ENCODE assay signal across 19 cellular contexts in the genomic region with DNA sequence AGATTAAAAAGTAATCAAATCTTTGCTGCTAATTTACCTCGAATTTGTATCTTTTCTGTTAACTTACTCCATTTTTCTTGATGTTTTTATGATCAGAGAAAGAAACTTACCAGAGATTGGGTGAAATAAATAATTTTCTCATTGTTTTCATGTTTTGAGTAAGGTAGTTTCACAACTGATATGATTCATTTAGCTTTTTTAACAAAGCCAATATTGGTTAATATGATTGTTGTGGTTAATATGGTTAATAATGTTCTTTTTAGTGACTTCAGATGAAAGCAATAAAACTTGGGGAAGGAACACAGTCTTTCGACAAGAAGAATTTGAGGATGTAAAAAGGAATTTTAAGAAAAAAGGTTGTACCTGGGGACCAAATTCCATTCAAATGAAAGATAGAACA. TPM values are rescaled to one million over a fixed set of nuclear protein-coding genes. Genes with fewer than 3 reads are reported as not detected.
DNase-seq lines count a peak whose midpoint lies in the region; ATAC-seq, FAIRE-seq and TF ChIP-seq lines count a peak whose summit lies in the region.
"Had no signal": no experiment of that assay in that cellular context is flagged by ENCODE, and none has a peak within 500 bp of the region (broad histone marks: within the 10 kb centered on the region; RNA-seq: fewer than 3 reads in every experiment).

No MANE protein-coding gene starts in this region.

- TF ChIP-seq POLR2A in GM12878 (IDR thresholded peaks at IDR 0.05; ENCODE audit: low read depth, low read length) (no peak), Peyer's patch (IDR thresholded peaks at IDR 0.05) (no peak)

- H3K27ac ChIP-seq in GM12878 (ENCODE audit: control insufficient read depth, insufficient read depth), result no peak overlapping the region
- no peak overlapping the region for H3K27ac ChIP-seq in neural progenitor cell
- H3K27ac ChIP-seq in Peyer's patch, result no peak overlapping the region
- H3K27ac ChIP-seq: 22Rv1, A549, BLaER1 had no signal

- no peak overlapping the region for H3K4me3 Mint-ChIP-seq in neural progenitor cell
- H3K4me3 Mint-ChIP-seq in activated CD8-positive, alpha-beta T cell treated with anti-CD3 and anti-CD28 coated beads for 36 hours, result no peak overlapping the region
- H3K4me3 Mint-ChIP-seq: CD8-positive, alpha-beta T cell; IgD-negative memory B cell had no signal

- TF ChIP-seq EP300 in GM12878 (IDR thresholded peaks at IDR 0.05; ENCODE audit: borderline replicate concordance in 1 of 2, control insufficient read depth in 1 of 2, low read depth in 2 of 2, low read length in 2 of 2), result 0 out of 4 replicates have a peak, but pooled peaks of 1 of the 2 experiments have one; percentile 28

- CTCF ChIA-PET in GM12878 (lab: Yijun Ruan, JAX), result no interaction called here
- CTCF ChIA-PET in activated CD8-positive, alpha-beta T cell treated with anti-CD3 and anti-CD28 coated beads for 36 hours (lab: Charles Lee), result no interaction called here

- FAIRE-seq in D721Med (lab: Jason Lieb, UNC) (peak; percentile 66), GM12878 (lab: Jason Lieb, UNC) (peak; percentile 13)
- FAIRE-seq: A549, G401.6, HepG2 had no signal

- H3K9ac ChIP-seq in GM12878 (ENCODE audit: control insufficient read depth, insufficient read depth, low read length) (no peak overlapping the region), neural progenitor cell (no peak overlapping the region)
- H3K9ac ChIP-seq: BLaER1 had no signal

- DNase-seq in D721Med (ENCODE audit: insufficient read length, low spot score) (no peak), GM12878 (ENCODE audit: low read depth, low spot score) (no peak), neural progenitor cell (ENCODE audit: low spot score) (no peak), Peyer's patch (no peak), H7 (no peak)
- no peak for DNase-seq in activated CD8-positive, alpha-beta T cell treated with anti-CD3 and anti-CD28 coated beads for 36 hours
- DNase-seq: CD8-positive, alpha-beta T cell; GOT3; Kasumi-1; KG1 had no signal

- H3K36me3 Mint-ChIP-seq in neural progenitor cell, result no peaks in the 10 kb centered on the region
- no peaks in the 10 kb centered on the region for H3K36me3 Mint-ChIP-seq in activated CD8-positive, alpha-beta T cell treated with anti-CD3 and anti-CD28 coated beads for 36 hours (ENCODE audit: low read depth)
- H3K36me3 Mint-ChIP-seq: CD8-positive, alpha-beta T cell had no signal

- H3K4me1 ChIP-seq in GM12878 (ENCODE audit: control insufficient read depth, insufficient read depth, low read length) (0 out of 2 replicates have a peak, but pooled peaks cover 4% of the 10 kb centered on the region), neural progenitor cell (peaks cover 11% of the 10 kb centered on the region), Peyer's patch (no peaks in the 10 kb centered on the region)
- H3K4me1 ChIP-seq: BLaER1, HAP-1 had no signal

- POLR2A ChIA-PET in GM12878 (lab: Charles Lee), result no interaction called here
- POLR2A ChIA-PET in activated CD8-positive, alpha-beta T cell treated with anti-CD3 and anti-CD28 coated beads for 36 hours (lab: Charles Lee), result no interaction called here

- H3K27me3 Mint-ChIP-seq in neural progenitor cell (ENCODE audit: insufficient read depth, low read depth), result no peaks in the 10 kb centered on the region
- H3K27me3 Mint-ChIP-seq in activated CD8-positive, alpha-beta T cell treated with anti-CD3 and anti-CD28 coated beads for 36 hours, result no peaks in the 10 kb centered on the region
- H3K27me3 Mint-ChIP-seq: IgD-negative memory B cell had no signal

- intact Hi-C loops in GM12878 (cut with micrococcal nuclease; ENCODE audit: unreplicated experiment), result no loop called here
- intact Hi-C loops in activated CD8-positive, alpha-beta T cell treated with anti-CD3 and anti-CD28 coated beads for 36 hours (cut with micrococcal nuclease), result no loop called here

- SMC1A ChIA-PET in GM12878 (lab: Charles Lee; ENCODE audit: uncharacterized antibody, unreplicated experiment), result no interaction called here

- TF ChIP-seq CTCF in D721Med (IDR thresholded peaks at IDR 0.05; ENCODE audit: insufficient read depth, missing control alignments), result no peak
- TF ChIP-seq CTCF in GM12878 (IDR thresholded peaks at IDR 0.05 in 2 of 3, conservative IDR thresholded peaks at IDR 0.05 in 1 of 3; ENCODE audit: control insufficient read depth in 2 of 3, extremely low read depth in 1 of 3, insufficient read depth in 1 of 3, low read depth in 3 of 3, low read length in 3 of 3), result no peak
- no peak for TF ChIP-seq CTCF in neural progenitor cell (IDR thresholded peaks at IDR 0.05)
- no peak for TF ChIP-seq CTCF in Peyer's patch (IDR thresholded peaks at IDR 0.05)
- no peak for TF ChIP-seq CTCF in activated CD8-positive, alpha-beta T cell treated with anti-CD3 and anti-CD28 coated beads for 36 hours (IDR thresholded peaks at IDR 0.05)

- WGBS in GM12878 (ENCODE audit: insufficient coverage, insufficient replicate concordance, low lambda C conversion rate, missing lambda C conversion rate), result 0% methylated on average over 2 of the region's 2 CpGs

- no peaks in the 10 kb centered on the region; a peak in 1 of 4 replicates for H3K27me3 ChIP-seq in GM12878 (replicated peaks in 1 of 2; ENCODE audit: control insufficient read depth in 2 of 2, insufficient read depth in 2 of 2, low read length in 1 of 2)
- no peaks in the 10 kb centered on the region for H3K27me3 ChIP-seq in neural progenitor cell
- no peaks in the 10 kb centered on the region for H3K27me3 ChIP-seq in Peyer's patch
- H3K27me3 ChIP-seq in H7 (ENCODE audit: control insufficient read depth, insufficient read depth, low read length), result no peaks in the 10 kb centered on the region
- H3K27me3 ChIP-seq: BLaER1 had no signal

- peaks cover 4% of the 10 kb centered on the region for H3K4me1 Mint-ChIP-seq in neural progenitor cell
- H3K4me1 Mint-ChIP-seq in activated CD8-positive, alpha-beta T cell treated with anti-CD3 and anti-CD28 coated beads for 36 hours (ENCODE audit: low read depth), result no peaks in the 10 kb centered on the region

- H3K9me3 ChIP-seq in GM12878 (replicated peaks; ENCODE audit: control insufficient read depth, insufficient read depth, low read length), result no peaks in the 10 kb centered on the region
- no peaks in the 10 kb centered on the region for H3K9me3 ChIP-seq in neural progenitor cell (ENCODE audit: low read depth)
- H3K9me3 ChIP-seq in Peyer's patch, result no peaks in the 10 kb centered on the region
- H3K9me3 ChIP-seq: A549, BLaER1, HAP-1 had no signal

- H3K4me2 ChIP-seq in GM12878 (ENCODE audit: control insufficient read depth, insufficient read depth) (no peak overlapping the region), neural progenitor cell (no peak overlapping the region)
- H3K4me2 ChIP-seq: A549, BLaER1 had no signal

- no peaks in the 10 kb centered on the region for H4K20me1 ChIP-seq in GM12878 (ENCODE audit: control insufficient read depth, insufficient read depth)
- H4K20me1 ChIP-seq in neural progenitor cell (ENCODE audit: low read depth), result no peaks in the 10 kb centered on the region
- H4K20me1 ChIP-seq: BLaER1 had no signal

- ATAC-seq in GM18519 (IDR thresholded peaks at IDR 0.05; ENCODE audit: low FRiP score, unreplicated experiment), result peak; percentile 45
- peak; percentile 54 for ATAC-seq in HG03354 (IDR thresholded peaks at IDR 0.05; ENCODE audit: poor library complexity, severe bottlenecking, unreplicated experiment)
- ATAC-seq in GM12878, result no peak
- no peak for ATAC-seq in activated CD8-positive, alpha-beta T cell treated with anti-CD3 and anti-CD28 coated beads for 36 hours
- ATAC-seq: A549; CD8-positive, alpha-beta T cell; HepG2 had no signal

- no peaks in the 10 kb centered on the region for H3K9me3 Mint-ChIP-seq in neural progenitor cell
- no peaks in the 10 kb centered on the region for H3K9me3 Mint-ChIP-seq in activated CD8-positive, alpha-beta T cell treated with anti-CD3 and anti-CD28 coated beads for 36 hours
- H3K9me3 Mint-ChIP-seq: CD8-positive, alpha-beta T cell; IgD-negative memory B cell had no signal

- RAD21 ChIA-PET in GM12878 (lab: Charles Lee; ENCODE audit: unreplicated experiment), result no interaction called here

- no peak overlapping the region for H3K4me3 ChIP-seq in GM12878
- H3K4me3 ChIP-seq in neural progenitor cell, result no peak overlapping the region
- no peak overlapping the region for H3K4me3 ChIP-seq in Peyer's patch
- no peak overlapping the region for H3K4me3 ChIP-seq in H7 (ENCODE audit: insufficient read depth, low read depth, low read length)
- H3K4me3 ChIP-seq: A549, BLaER1, HAP-1 had no signal

- H2AFZ ChIP-seq in GM12878 (ENCODE audit: control insufficient read depth, low read depth, low read length) (no peak overlapping the region), neural progenitor cell (replicated peaks) (no peak overlapping the region)

- no peak overlapping the region for H3K27ac Mint-ChIP-seq in neural progenitor cell
- H3K27ac Mint-ChIP-seq in activated CD8-positive, alpha-beta T cell treated with anti-CD3 and anti-CD28 coated beads for 36 hours, result no peak overlapping the region
- H3K27ac Mint-ChIP-seq: CD8-positive, alpha-beta T cell had no signal

- no TSS peak for BruUV-seq in GM12878 (replicated peaks; lab: Mats Ljungman, UMichigan)

- H3K36me3 ChIP-seq in GM12878 (ENCODE audit: control insufficient read depth in 2 of 2, insufficient read depth in 2 of 2, low read length in 1 of 2) (no peaks in the 10 kb centered on the region), neural progenitor cell (no peaks in the 10 kb centered on the region), Peyer's patch (peaks cover 0 to 17% (median 0%) of the 10 kb centered on the region in 3 donors), H7 (replicated peaks; ENCODE audit: control insufficient read depth, insufficient read depth, low read length) (peaks cover 13% of the 10 kb centered on the region)

- H3F3A ChIP-seq in neural progenitor cell (ENCODE audit: low read depth), result no peaks in the 10 kb centered on the region

- no peak for TF ChIP-seq RAD21 in GM12878 (IDR thresholded peaks at IDR 0.05; ENCODE audit: insufficient read depth, low read depth, low read length)

- H3K79me2 ChIP-seq in GM12878 (ENCODE audit: control insufficient read depth, insufficient read depth, low read length) (no peaks in the 10 kb centered on the region), neural progenitor cell (ENCODE audit: low read depth) (no peaks in the 10 kb centered on the region)

- in situ Hi-C loops in GM12878 (cut with MboI), result no loop called here

RNA-seq across cellular contexts. Expression of gene MAP3K21, which starts 48.1 kb away (rescaled TPM):
- 0.12 and 0.31 TPM in 2 replicates for total RNA-seq in GM12878 (2013; cell fraction: nucleolus; rRNA removed)
- total RNA-seq in GM12878 (2014; rRNA removed) (0.06 and 0.16 TPM in 2 replicates), GM12878 (2014; rRNA removed; fragmentation: Illumina TruSeq; extraction: Trizol) (0.13 and 0.14 TPM in 2 replicates), GM12878 (2021) (0.21 TPM in 2 replicates), neural progenitor cell (ENCODE audit: low replicate concordance) (4.2 and 5.4 TPM in 2 replicates), Peyer's patch (10 to 100 TPM; 14.9 to 54.4 (median 34.2) TPM)
- not detected for polyA plus RNA-seq in GM12878 (2011; ENCODE audit: low read depth)
- polyA plus RNA-seq in GM12878 (2011; rRNA removed) (0.16 and 0.36 TPM in 2 replicates), GM12878 (2014; fragmentation: Illumina TruSeq; extraction: Trizol) (0.16 TPM in 2 replicates), GM12878 (2014; fragmentation: Nextera tagmentation; extraction: Ambion mirVana) (under 1 TPM; 0.02 to 0.06 TPM), GM12878 (2014; rRNA removed) (0.09 and 0.18 TPM in 2 replicates), GM12878 (2016; fragmentation: Nextera tagmentation; extraction: Ambion mirVana) (under 1 TPM in 1 of 2 experiments, not detected in 1; 0.03 TPM)
- 0.12 and 0.21 TPM in 2 replicates for polyA plus RNA-seq in GM12878 (2011; cell fraction: cytosol; rRNA removed)
- polyA plus RNA-seq in GM12878 (2011; cell fraction: nucleus; rRNA removed), result 0.16 and 0.31 TPM in 2 replicates
- 0.04 and 0.18 TPM in 2 replicates for polyA plus RNA-seq in GM12878 (2012)
- 0.07 and 0.46 TPM in 2 replicates for polyA minus RNA-seq in GM12878 (2011; rRNA and poly(A)+ RNA removed)
- 0.53 and 0.73 TPM in 2 replicates for polyA minus RNA-seq in GM12878 (2011; cell fraction: cytosol; rRNA and poly(A)+ RNA removed)
- 0.12 and 0.48 TPM in 2 replicates for polyA minus RNA-seq in GM12878 (2011; cell fraction: nucleus; rRNA and poly(A)+ RNA removed)
- total RNA-seq in activated CD8-positive, alpha-beta T cell treated with anti-CD3 and anti-CD28 coated beads for 36 hours, result 1 to 10 TPM; 2.7 to 3.2 TPM
- 28.0 and 44.5 TPM in 2 replicates for total RNA-seq in H7 (2014; rRNA removed; shearing (Covaris generic))
- total RNA-seq: HepG2 had no signal
- polyA plus RNA-seq: HepG2, IgD-negative memory B cell had no signal

Comparison
In these comparisons a context has a peak if more than half of its experiments do, and no peak if none do; other contexts are left out.
1. ATAC-seq: peak in GM18519 (single experiment) and HG03354 (single experiment); none in GM12878 (single experiment) and activated CD8-positive, alpha-beta T cell treated with anti-CD3 and anti-CD28 coated beads for 36 hours (single experiment).